8 cellular contexts compared by ENCODE assay signal in genomic region chr18:13136689-13137040, GRCh38.
DNase-seq lines count a peak whose midpoint lies in the region; ATAC-seq and TF ChIP-seq lines count a peak whose summit lies in the region.

No MANE protein-coding gene starts in this region.

- intact Hi-C loops in activated CD4-positive, alpha-beta memory T cell treated with anti-CD3 and anti-CD28 coated beads for 36 hours (cut with micrococcal nuclease): loop anchor here (2.0 to 10.0 kb wide), 4 partner anchors 146 to 762 kb away; partner anchors contain the start of genes AFG3L2, CEP192, FAM210A and RNMT
- intact Hi-C loops in right cardiac atrium (cut with DNase I): no loop called here

- no peak for DNase-seq in activated CD4-positive, alpha-beta memory T cell treated with anti-CD3 and anti-CD28 coated beads for 36 hours
- peak; percentile 46 to 83 (median 81) for DNase-seq in right cardiac atrium
- no peak for DNase-seq in retinal pigment epithelial cell (ENCODE audit: low read depth)
- DNase-seq in KBM-7: no peak
- DNase-seq in GM19238 (ENCODE audit: insufficient read length, low spot score): no peak
- DNase-seq in midbrain (lab: John Stamatoyannopoulos, UW): no peak

- H3K27ac ChIP-seq in right cardiac atrium (ENCODE audit: low read length): no peak overlapping the region

- no peak overlapping the region for H3K27ac Mint-ChIP-seq in activated CD4-positive, alpha-beta memory T cell treated with anti-CD3 and anti-CD28 coated beads for 36 hours

- H3K4me1 ChIP-seq in right cardiac atrium (ENCODE audit: control insufficient read depth, insufficient read depth, low read length): peaks cover 2% of the 10 kb centered on the region

- CTCF ChIA-PET in activated CD4-positive, alpha-beta memory T cell treated with anti-CD3 and anti-CD28 coated beads for 36 hours (lab: Charles Lee): no interaction called here

- H3K36me3 Mint-ChIP-seq in activated CD4-positive, alpha-beta memory T cell treated with anti-CD3 and anti-CD28 coated beads for 36 hours: no peaks in the 10 kb centered on the region

- WGBS in right cardiac atrium: under 1% methylated on average over 35 of the region's 35 CpGs

- ATAC-seq in HG02763 (IDR thresholded peaks at IDR 0.05; ENCODE audit: unreplicated experiment) (peak; percentile 3), right cardiac atrium (peak; percentile 46 to 57)

- H3K4me3 ChIP-seq in GM08714 (ENCODE audit: low read length): peak overlapping the region; percentile 57; the same call in 1 of the 2 replicates
- H3K4me3 ChIP-seq in right cardiac atrium (ENCODE audit: low read length): peak overlapping the region; percentile 57
- H3K4me3 ChIP-seq in retinal pigment epithelial cell (ENCODE audit: low read length): peak overlapping the region; percentile 46

- H3K9me3 Mint-ChIP-seq in activated CD4-positive, alpha-beta memory T cell treated with anti-CD3 and anti-CD28 coated beads for 36 hours: no peaks in the 10 kb centered on the region

- no peak for TF ChIP-seq CTCF in retinal pigment epithelial cell (conservative IDR thresholded peaks at IDR 0.05; ENCODE audit: low read depth, low read length)

- peak overlapping the region; percentile 63 for H3K4me3 Mint-ChIP-seq in activated CD4-positive, alpha-beta memory T cell treated with anti-CD3 and anti-CD28 coated beads for 36 hours

- H3K9me3 ChIP-seq in right cardiac atrium (ENCODE audit: control insufficient read depth, low read length): no peaks in the 10 kb centered on the region

- POLR2A ChIA-PET in activated CD4-positive, alpha-beta memory T cell treated with anti-CD3 and anti-CD28 coated beads for 36 hours (lab: Charles Lee): no interaction called here

- H3K4me1 Mint-ChIP-seq in activated CD4-positive, alpha-beta memory T cell treated with anti-CD3 and anti-CD28 coated beads for 36 hours (ENCODE audit: low read depth): peaks cover 26% of the 10 kb centered on the region

- in situ Hi-C loops in KBM-7 (cut with MboI; ENCODE audit: low pct_unique_long_range_greater_than_20kb, low sequenced_read_pairs): no loop called here

- H3K27me3 ChIP-seq in right cardiac atrium (ENCODE audit: control insufficient read depth, insufficient read depth): no peaks in the 10 kb centered on the region

- no peaks in the 10 kb centered on the region for H3K27me3 Mint-ChIP-seq in activated CD4-positive, alpha-beta memory T cell treated with anti-CD3 and anti-CD28 coated beads for 36 hours

Comparison
In these comparisons a context has a peak if more than half of its experiments do, and no peak if none do; other contexts are left out.
1. DNase-seq: peak in right cardiac atrium (3 of 3); none in activated CD4-positive, alpha-beta memory T cell treated with anti-CD3 and anti-CD28 coated beads for 36 hours (single experiment), retinal pigment epithelial cell (single experiment), KBM-7 (single experiment), GM19238 (single experiment) and midbrain (single experiment).
2. Peak in every context shown above with its lines, with median percentiles within 50 percentile points of each other: H3K4me3 ChIP-seq.